In the genomic region with DNA sequence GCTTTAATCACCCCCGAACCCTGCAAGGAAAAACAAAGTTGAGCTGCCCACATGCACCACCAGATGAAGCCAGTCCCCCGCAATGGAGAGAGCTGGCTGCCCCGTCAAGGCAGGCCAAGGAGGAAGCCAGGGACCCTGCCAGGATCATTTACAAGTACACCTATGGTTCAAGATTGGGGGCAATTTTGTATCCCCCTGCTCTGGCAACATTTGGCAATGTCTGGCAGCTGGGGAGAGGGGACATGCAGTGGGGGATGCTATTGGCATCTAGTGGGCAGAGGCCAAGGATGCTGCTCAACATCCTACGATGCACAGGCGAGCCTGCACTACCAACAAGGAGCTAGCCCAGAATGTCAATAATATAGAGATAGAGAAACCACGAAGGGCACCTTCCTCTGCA, we compare ENCODE assay signal across 10 cellular contexts. TPM values are rescaled to one million over a fixed set of nuclear protein-coding genes. Genes with fewer than 3 reads are reported as not detected.
DNase-seq lines count a peak whose midpoint lies in the region; ATAC-seq, FAIRE-seq and TF ChIP-seq lines count a peak whose summit lies in the region.
"Had no signal": no experiment of that assay in that cellular context is flagged by ENCODE, and none has a peak within 500 bp of the region (broad histone marks: within the 10 kb centered on the region; RNA-seq: fewer than 3 reads in every experiment).

No MANE protein-coding gene starts in this region.

- H3K9me3 ChIP-seq in BLaER1: no peaks in the 10 kb centered on the region
- H3K9me3 ChIP-seq in HUES48 (ENCODE audit: control insufficient read depth, insufficient read depth, low read length): no peaks in the 10 kb centered on the region
- H3K9me3 ChIP-seq in small intestine (ENCODE audit: control insufficient read depth, low read depth): no peaks in the 10 kb centered on the region
- no peaks in the 10 kb centered on the region for H3K9me3 ChIP-seq in neuronal stem cell (replicated peaks in 1 of 2; ENCODE audit: control insufficient read depth in 2 of 2, insufficient read depth in 1 of 2, low read depth in 1 of 2, low read length in 2 of 2)
- no peaks in the 10 kb centered on the region for H3K9me3 ChIP-seq in thyroid gland
- H3K9me3 ChIP-seq: MG63, SJCRH30 had no signal

- H3K36me3 ChIP-seq in BLaER1: peaks cover 45% of the 10 kb centered on the region
- H3K36me3 ChIP-seq in HUES48 (ENCODE audit: control insufficient read depth, insufficient read depth, low read length): peaks cover 37% of the 10 kb centered on the region
- H3K36me3 ChIP-seq in small intestine (ENCODE audit: control insufficient read depth in 2 of 2, insufficient read depth in 2 of 2, low read length in 2 of 2): peaks cover 0 to 3% of the 10 kb centered on the region in 2 donors
- H3K36me3 ChIP-seq in neuronal stem cell (replicated peaks in 1 of 2; ENCODE audit: control insufficient read depth in 2 of 2, insufficient read depth in 2 of 2, low read length in 2 of 2): peaks cover 23 to 40% of the 10 kb centered on the region in 2 donors
- H3K36me3 ChIP-seq in thyroid gland: peaks cover 23 to 24% of the 10 kb centered on the region in 2 donors

- no peak overlapping the region for H3K18ac ChIP-seq in neuronal stem cell (ENCODE audit: low read length)

- H3K36me3 Mint-ChIP-seq in brain: peaks cover 22% of the 10 kb centered on the region
- no peaks in the 10 kb centered on the region for H3K36me3 Mint-ChIP-seq in natural killer cell treated with Interleukin-12 subunit alpha and Interleukin-12 subunit beta and Interleukin-15 and Interleukin-18, amount 100 ng/mL, for 72 hours

- H4K8ac ChIP-seq in neuronal stem cell (ENCODE audit: low read depth, low read length): no peak overlapping the region

- H3K27me3 ChIP-seq in BLaER1 (no peaks in the 10 kb centered on the region), HUES48 (ENCODE audit: control insufficient read depth, insufficient read depth, low read length) (no peaks in the 10 kb centered on the region), small intestine (ENCODE audit: control insufficient read depth in 2 of 2, insufficient read depth in 2 of 2, low read length in 2 of 2) (no peaks in the 10 kb centered on the region), neuronal stem cell (ENCODE audit: control insufficient read depth in 3 of 3, insufficient read depth in 3 of 3, low read depth in 1 of 3, low read length in 3 of 3) (no peaks in the 10 kb centered on the region), thyroid gland (no peaks in the 10 kb centered on the region)
- H3K27me3 ChIP-seq: MG63, SJCRH30 had no signal

- H3K4me1 Mint-ChIP-seq in brain: peaks cover 36% of the 10 kb centered on the region
- H3K4me1 Mint-ChIP-seq in natural killer cell treated with Interleukin-12 subunit alpha and Interleukin-12 subunit beta and Interleukin-15 and Interleukin-18, amount 100 ng/mL, for 72 hours (ENCODE audit: low read depth in 2 of 2): peaks cover 21 to 26% of the 10 kb centered on the region in 2 donors

- H3K27me3 Mint-ChIP-seq in brain: peaks cover 9% of the 10 kb centered on the region
- H3K27me3 Mint-ChIP-seq in natural killer cell treated with Interleukin-12 subunit alpha and Interleukin-12 subunit beta and Interleukin-15 and Interleukin-18, amount 100 ng/mL, for 72 hours: no peaks in the 10 kb centered on the region

- H2AFZ ChIP-seq in neuronal stem cell (ENCODE audit: low read length): no peak overlapping the region

- FAIRE-seq in small intestine (lab: Jason Lieb, UNC): no peak

- no peaks in the 10 kb centered on the region for H3K9me3 Mint-ChIP-seq in brain
- H3K9me3 Mint-ChIP-seq in natural killer cell treated with Interleukin-12 subunit alpha and Interleukin-12 subunit beta and Interleukin-15 and Interleukin-18, amount 100 ng/mL, for 72 hours: no peaks in the 10 kb centered on the region

- peak overlapping the region; percentile 89 to 96 (median 95) for H3K4me3 Mint-ChIP-seq in brain
- peak overlapping the region; percentile 95 for H3K4me3 Mint-ChIP-seq in natural killer cell treated with Interleukin-12 subunit alpha and Interleukin-12 subunit beta and Interleukin-15 and Interleukin-18, amount 100 ng/mL, for 72 hours

- H3K4me3 ChIP-seq in BLaER1 (peak overlapping the region; percentile 96; the same call in 1 of the 2 replicates), HUES48 (ENCODE audit: low read depth, low read length) (0 out of 2 replicates have a peak overlapping the region, but pooled peaks have one; percentile 87), small intestine (ENCODE audit: low read depth in 1 of 2, low read length in 2 of 2) (no peak overlapping the region), neuronal stem cell (ENCODE audit: low read length in 2 of 2) (no peak overlapping the region), thyroid gland (replicated peaks in 1 of 3) (no peak overlapping the region)

- H3K79me1 ChIP-seq in neuronal stem cell (ENCODE audit: low read depth, low read length): peaks cover 18% of the 10 kb centered on the region

- H3K4me1 ChIP-seq in BLaER1 (peaks cover 29% of the 10 kb centered on the region), HUES48 (ENCODE audit: control insufficient read depth, insufficient read depth, low read length) (peaks cover 17% of the 10 kb centered on the region; the same call in 1 of the 2 replicates), small intestine (ENCODE audit: control insufficient read depth in 2 of 2, insufficient read depth in 1 of 2, low read depth in 1 of 2, low read length in 1 of 2) (peaks cover 7 to 8% of the 10 kb centered on the region in 2 donors), neuronal stem cell (ENCODE audit: control insufficient read depth in 2 of 2, insufficient read depth in 1 of 2, low read depth in 1 of 2, low read length in 2 of 2) (peaks cover 8 to 12% of the 10 kb centered on the region in 2 donors), thyroid gland (peaks cover 18 to 25% of the 10 kb centered on the region in 2 donors)
- H3K4me1 ChIP-seq: SJCRH30 had no signal

- H3K4ac ChIP-seq in neuronal stem cell (ENCODE audit: low read length): no peak overlapping the region

- no peak overlapping the region for H2AK5ac ChIP-seq in neuronal stem cell (ENCODE audit: low read depth, low read length)

- no peak overlapping the region for H4K91ac ChIP-seq in neuronal stem cell (ENCODE audit: low read depth, low read length, poor library complexity)

- H3K23ac ChIP-seq in neuronal stem cell (ENCODE audit: low read depth, low read length, poor library complexity): no peak overlapping the region

- 82 to 84% (median 84%) methylated on average over 6 of the region's 6 CpGs for WGBS in small intestine, 3 donors
- WGBS in neuronal stem cell (ENCODE audit: extremely low coverage in 2 of 2, insufficient read length in 2 of 2, insufficient replicate concordance in 1 of 2), 2 donors: no CpG with 5 or more reads among the region's 6 CpGs
- 84 to 89% methylated on average over 6 of the region's 6 CpGs for WGBS in thyroid gland, 2 donors

- no peak for TF ChIP-seq POLR2A in thyroid gland (IDR thresholded peaks at IDR 0.05)

- DNase-seq in natural killer cell treated with Interleukin-12 subunit alpha and Interleukin-12 subunit beta and Interleukin-15 and Interleukin-18, amount 100 ng/mL, for 72 hours (ENCODE audit: low spot score): no peak
- DNase-seq in small intestine: no peak
- DNase-seq in neuronal stem cell (ENCODE audit: low spot score): no peak
- DNase-seq in thyroid gland: no peak
- DNase-seq: MG63, SJCRH30 had no signal

- no peak overlapping the region for H2BK12ac ChIP-seq in neuronal stem cell (ENCODE audit: low read length)

- H3K27ac ChIP-seq in BLaER1 (0 out of 2 replicates have a peak overlapping the region, but pooled peaks have one; percentile 13), HUES48 (ENCODE audit: low read depth, low read length) (peak overlapping the region; percentile 91), small intestine (ENCODE audit: low read depth in 1 of 2, low read length in 1 of 2) (no peak overlapping the region), neuronal stem cell (replicated peaks; ENCODE audit: low read length) (no peak overlapping the region), thyroid gland (no peak overlapping the region)

- H3K4me2 ChIP-seq in BLaER1: peak overlapping the region; percentile 97
- no peak overlapping the region for H3K4me2 ChIP-seq in neuronal stem cell (ENCODE audit: insufficient read depth, low read length, poor library complexity, severe bottlenecking)

- no peak overlapping the region for H2BK120ac ChIP-seq in neuronal stem cell (ENCODE audit: low read depth, low read length)

- no peak for TF ChIP-seq CTCF in brain (conservative IDR thresholded peaks at IDR 0.05)
- TF ChIP-seq CTCF in thyroid gland (IDR thresholded peaks at IDR 0.05): no peak

- H4K20me1 ChIP-seq in BLaER1: peaks cover 54% of the 10 kb centered on the region

- ATAC-seq in natural killer cell treated with Interleukin-12 subunit alpha and Interleukin-12 subunit beta and Interleukin-15 and Interleukin-18, amount 100 ng/mL, for 72 hours: no peak
- no peak for ATAC-seq in GM21360 (IDR thresholded peaks at IDR 0.05; ENCODE audit: unreplicated experiment)

- H3K14ac ChIP-seq in neuronal stem cell (ENCODE audit: low read length): no peak overlapping the region

- H3K9ac ChIP-seq in BLaER1 (peak overlapping the region; percentile 93), HUES48 (ENCODE audit: low read depth, low read length) (no peak overlapping the region), neuronal stem cell (ENCODE audit: low read depth, low read length, poor library complexity) (no peak overlapping the region)

- peak overlapping the region; percentile 75 to 99 (median 94) for H3K27ac Mint-ChIP-seq in brain
- H3K27ac Mint-ChIP-seq in natural killer cell treated with Interleukin-12 subunit alpha and Interleukin-12 subunit beta and Interleukin-15 and Interleukin-18, amount 100 ng/mL, for 72 hours: peak overlapping the region; percentile 96 to 97

- intact Hi-C loops in thyroid gland (cut with DNase I): no loop called here

- no peak overlapping the region for H2BK5ac ChIP-seq in neuronal stem cell (ENCODE audit: low read length)

- no peak overlapping the region for H2BK15ac ChIP-seq in neuronal stem cell (ENCODE audit: low read length)

RNA-seq across cellular contexts. Expression of gene ACTR1B, which starts 1.9 kb away (rescaled TPM):
- polyA plus RNA-seq in brain (ENCODE audit: insufficient read depth, low read depth, low replicate concordance) (88.0 TPM), small intestine (10 to 100 TPM; 66.5 to 91.2 (median 68.3) TPM)
- 10 to 100 TPM; 59.0 to 74.9 TPM for total RNA-seq in natural killer cell treated with Interleukin-12 subunit alpha and Interleukin-12 subunit beta and Interleukin-15 and Interleukin-18, amount 100 ng/mL, for 72 hours
- polyA plus RNA-seq in neuronal stem cell (2013, experiment 1 of 2): 58.1 TPM
- polyA plus RNA-seq in neuronal stem cell (2013, experiment 2 of 2): 55.1 TPM
- 100 to 1,000 TPM in 1 of 4 donors, 10 to 100 TPM in 3; 64.9 to 106 (median 76.3) TPM for total RNA-seq in thyroid gland

RNA-seq across cellular contexts. Expression of gene C2orf92, which starts 7.6 kb away (rescaled TPM):
- polyA plus RNA-seq in brain (ENCODE audit: insufficient read depth, low read depth, low replicate concordance) (2.0 TPM), small intestine (10 to 100 TPM in 1 of 3 donors, 1 to 10 TPM in 2; 1.4 to 13.6 (median 8.6) TPM)
- 10 to 100 TPM in 1 of 2 donors, 1 to 10 TPM in 1; 8.6 to 13.6 TPM for total RNA-seq in natural killer cell treated with Interleukin-12 subunit alpha and Interleukin-12 subunit beta and Interleukin-15 and Interleukin-18, amount 100 ng/mL, for 72 hours
- polyA plus RNA-seq in neuronal stem cell (2013, experiment 1 of 2): 3.1 TPM
- 3.7 TPM for polyA plus RNA-seq in neuronal stem cell (2013, experiment 2 of 2)
- 10 to 100 TPM in 3 of 4 donors, 1 to 10 TPM in 1; 9.8 to 36.5 (median 30.7) TPM for total RNA-seq in thyroid gland

RNA-seq across cellular contexts. Expression of gene COX5B, which starts 16.1 kb away (rescaled TPM):
- polyA plus RNA-seq in brain (ENCODE audit: insufficient read depth, low read depth, low replicate concordance) (535 TPM), small intestine (1,000 to 10,000 TPM in 1 of 3 donors, 100 to 1,000 TPM in 2; 622 to 1,324 (median 943) TPM)
- total RNA-seq in natural killer cell treated with Interleukin-12 subunit alpha and Interleukin-12 subunit beta and Interleukin-15 and Interleukin-18, amount 100 ng/mL, for 72 hours: 100 to 1,000 TPM; 133 to 174 TPM
- 226 TPM for polyA plus RNA-seq in neuronal stem cell (2013, experiment 1 of 2)
- polyA plus RNA-seq in neuronal stem cell (2013, experiment 2 of 2): 217 TPM
- total RNA-seq in thyroid gland: 100 to 1,000 TPM; 216 to 731 (median 586) TPM

RNA-seq across cellular contexts. Expression of gene ZAP70, which starts 51.4 kb away (rescaled TPM):
- not detected for polyA plus RNA-seq in brain (ENCODE audit: insufficient read depth, low read depth, low replicate concordance)
- total RNA-seq in natural killer cell treated with Interleukin-12 subunit alpha and Interleukin-12 subunit beta and Interleukin-15 and Interleukin-18, amount 100 ng/mL, for 72 hours: 100 to 1,000 TPM in 1 of 2 donors, 10 to 100 TPM in 1; 97.4 to 191 TPM
- polyA plus RNA-seq in small intestine: 10 to 100 TPM in 1 of 3 donors, 1 to 10 TPM in 2; 2.5 to 15.9 (median 3.9) TPM
- 0.08 TPM for polyA plus RNA-seq in neuronal stem cell (2013, experiment 1 of 2)
- polyA plus RNA-seq in neuronal stem cell (2013, experiment 2 of 2): 0.06 TPM
- total RNA-seq in thyroid gland: 1 to 10 TPM; 4.0 to 7.6 (median 4.4) TPM

Comparison
In these comparisons a context has a peak if more than half of its experiments do, and no peak if none do; other contexts are left out.
1. H3K27ac ChIP-seq: peak in BLaER1 (single experiment) and HUES48 (single experiment); none in small intestine (0 of 2), neuronal stem cell (single experiment) and thyroid gland (0 of 3).
2. H3K4me3 ChIP-seq: peak in BLaER1 (single experiment) and HUES48 (single experiment); none in small intestine (0 of 2), neuronal stem cell (0 of 2) and thyroid gland (0 of 3).